Comparison of ENCODE assay signal across 14 cellular contexts in the genomic region with DNA sequence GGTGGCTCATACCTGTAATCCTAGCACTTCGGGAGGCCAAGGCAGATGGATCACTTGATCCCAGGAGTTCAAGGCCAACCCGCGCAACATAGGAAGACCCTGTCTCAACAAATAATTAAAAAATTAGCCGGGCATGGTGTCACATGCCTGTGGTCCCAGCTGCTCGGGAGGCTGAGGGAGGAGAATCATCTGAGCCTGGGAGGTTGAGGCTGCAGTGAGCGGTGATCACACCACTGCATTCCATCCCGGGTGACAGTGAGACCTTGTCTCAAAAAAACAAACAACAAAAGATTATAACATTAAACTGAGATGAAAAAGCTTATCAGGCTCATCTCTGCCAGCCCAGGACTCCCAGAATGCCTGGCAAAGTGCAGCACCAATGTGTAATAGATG. TPM values are rescaled to one million over a fixed set of nuclear protein-coding genes. Genes with fewer than 3 reads are reported as not detected.
DNase-seq lines count a peak whose midpoint lies in the region; ATAC-seq and TF ChIP-seq lines count a peak whose summit lies in the region.
"Had no signal": no experiment of that assay in that cellular context is flagged by ENCODE, and none has a peak within 500 bp of the region (broad histone marks: within the 10 kb centered on the region; RNA-seq: fewer than 3 reads in every experiment).

No MANE protein-coding gene starts in this region.

- H3K27me3 Mint-ChIP-seq in CD4-positive, alpha-beta T cell: no peaks in the 10 kb centered on the region
- no peaks in the 10 kb centered on the region for H3K27me3 Mint-ChIP-seq in activated naive CD8-positive, alpha-beta T cell treated with anti-CD3 and anti-CD28 coated beads for 36 hours
- H3K27me3 Mint-ChIP-seq in natural killer cell treated with Interleukin-12 subunit alpha and Interleukin-12 subunit beta and Interleukin-15 and Interleukin-18, amount 100 ng/mL, for 72 hours: no peaks in the 10 kb centered on the region

- peak overlapping the region; percentile 34 for H3K4me2 ChIP-seq in KMS-11

- DNase-seq in CD4-positive, alpha-beta T cell: no peak
- no peak for DNase-seq in activated naive CD8-positive, alpha-beta T cell treated with anti-CD3 and anti-CD28 coated beads for 36 hours
- no peak for DNase-seq in natural killer cell treated with Interleukin-12 subunit alpha and Interleukin-12 subunit beta and Interleukin-15 and Interleukin-18, amount 100 ng/mL, for 72 hours (ENCODE audit: low spot score)
- no peak for DNase-seq in globus pallidus (ENCODE audit: low spot score)
- no peak for DNase-seq in tibial artery
- DNase-seq: activated CD4-positive, alpha-beta T cell treated with anti-CD3 and anti-CD28 coated beads for 1 hour; mucosa of descending colon; NCI-H1105; SW 1271 had no signal

- no peak for ATAC-seq in CD4-positive, alpha-beta T cell (ENCODE audit: poor library complexity)
- ATAC-seq in natural killer cell treated with Interleukin-12 subunit alpha and Interleukin-12 subunit beta and Interleukin-15 and Interleukin-18, amount 100 ng/mL, for 72 hours: no peak
- ATAC-seq in HG03565 (IDR thresholded peaks at IDR 0.05; ENCODE audit: unreplicated experiment) (no peak), HG03469 (IDR thresholded peaks at IDR 0.05; ENCODE audit: unreplicated experiment) (no peak)

- H3K9ac ChIP-seq in KMS-11: no peak overlapping the region

- H3K4me1 Mint-ChIP-seq in CD4-positive, alpha-beta T cell (ENCODE audit: low read depth): peaks cover 51% of the 10 kb centered on the region
- H3K4me1 Mint-ChIP-seq in activated naive CD8-positive, alpha-beta T cell treated with anti-CD3 and anti-CD28 coated beads for 36 hours: peaks cover 50% of the 10 kb centered on the region
- peaks cover 24 to 41% of the 10 kb centered on the region in 2 donors for H3K4me1 Mint-ChIP-seq in natural killer cell treated with Interleukin-12 subunit alpha and Interleukin-12 subunit beta and Interleukin-15 and Interleukin-18, amount 100 ng/mL, for 72 hours (ENCODE audit: low read depth in 2 of 2)

- H3K36me3 Mint-ChIP-seq in CD4-positive, alpha-beta T cell (ENCODE audit: low read depth): peaks cover 16% of the 10 kb centered on the region
- peaks cover 3% of the 10 kb centered on the region for H3K36me3 Mint-ChIP-seq in activated naive CD8-positive, alpha-beta T cell treated with anti-CD3 and anti-CD28 coated beads for 36 hours
- no peaks in the 10 kb centered on the region for H3K36me3 Mint-ChIP-seq in natural killer cell treated with Interleukin-12 subunit alpha and Interleukin-12 subunit beta and Interleukin-15 and Interleukin-18, amount 100 ng/mL, for 72 hours

- TF ChIP-seq CTCF in CD4-positive, alpha-beta T cell (IDR thresholded peaks at IDR 0.05): no peak
- TF ChIP-seq CTCF in KMS-11 (conservative IDR thresholded peaks at IDR 0.05; ENCODE audit: low read depth, low read length) (no peak), tibial artery (IDR thresholded peaks at IDR 0.05) (no peak)

- H3K27ac ChIP-seq in CD4-positive, alpha-beta T cell (ENCODE audit: low read depth, low read length): no peak overlapping the region
- H3K27ac ChIP-seq in KMS-11 (peak overlapping the region; percentile 34; the same call in 1 of the 2 replicates), tibial artery (no peak overlapping the region)
- H3K27ac ChIP-seq: C4-2B, epithelial cell of prostate had no signal

- no peaks in the 10 kb centered on the region for H3K79me2 ChIP-seq in KMS-11 (ENCODE audit: insufficient read depth, low read depth)

- H3K27me3 ChIP-seq in CD4-positive, alpha-beta T cell (ENCODE audit: control insufficient read depth, insufficient read depth, low read length): no peaks in the 10 kb centered on the region
- H3K27me3 ChIP-seq in KMS-11 (ENCODE audit: insufficient read depth, low read depth) (no peaks in the 10 kb centered on the region), tibial artery (no peaks in the 10 kb centered on the region)

- H2AFZ ChIP-seq in KMS-11 (ENCODE audit: low read depth): no peak overlapping the region

- POLR2A ChIA-PET in CD4-positive, alpha-beta T cell (lab: Charles Lee): interaction anchor here (1.2 to 6.1 kb wide), 3 partner anchors 9 to 75 kb away, joined by 4 to 48 read pairs (median 6); partner anchors contain the start of gene REL

- H3K4me3 Mint-ChIP-seq in CD4-positive, alpha-beta T cell: peak overlapping the region; percentile 49
- peak overlapping the region; percentile 30 for H3K4me3 Mint-ChIP-seq in activated naive CD8-positive, alpha-beta T cell treated with anti-CD3 and anti-CD28 coated beads for 36 hours
- peak overlapping the region; percentile 22 for H3K4me3 Mint-ChIP-seq in natural killer cell treated with Interleukin-12 subunit alpha and Interleukin-12 subunit beta and Interleukin-15 and Interleukin-18, amount 100 ng/mL, for 72 hours

- no peak overlapping the region for H3K4me3 ChIP-seq in KMS-11 (IDR thresholded peaks at IDR 0.05; ENCODE audit: insufficient read depth, low read depth, low read length)
- no peak overlapping the region for H3K4me3 ChIP-seq in tibial artery
- H3K4me3 ChIP-seq: mucosa of descending colon had no signal

- H3K36me3 ChIP-seq in KMS-11 (ENCODE audit: insufficient read depth): no peaks in the 10 kb centered on the region
- peaks cover 0 to 23% (median 0%) of the 10 kb centered on the region in 3 donors for H3K36me3 ChIP-seq in tibial artery

- H3K9me3 Mint-ChIP-seq in CD4-positive, alpha-beta T cell: no peaks in the 10 kb centered on the region
- no peaks in the 10 kb centered on the region for H3K9me3 Mint-ChIP-seq in activated naive CD8-positive, alpha-beta T cell treated with anti-CD3 and anti-CD28 coated beads for 36 hours
- no peaks in the 10 kb centered on the region for H3K9me3 Mint-ChIP-seq in natural killer cell treated with Interleukin-12 subunit alpha and Interleukin-12 subunit beta and Interleukin-15 and Interleukin-18, amount 100 ng/mL, for 72 hours

- no peaks in the 10 kb centered on the region for H4K20me1 ChIP-seq in KMS-11 (ENCODE audit: insufficient read depth)

- intact Hi-C loops in CD4-positive, alpha-beta T cell (cut with DNase I, micrococcal nuclease): no loop called here
- intact Hi-C loops in tibial artery (cut with DNase I; ENCODE audit: low total_unique reads): no loop called here

- CTCF ChIA-PET in CD4-positive, alpha-beta T cell (lab: Charles Lee): interaction anchor here (1.1 to 4.3 kb wide), 5 partner anchors 11 to 192 kb away, joined by 3 to 25 read pairs (median 7); no protein-coding TSS in a partner anchor

- peak overlapping the region; percentile 79 for H3K27ac Mint-ChIP-seq in CD4-positive, alpha-beta T cell
- H3K27ac Mint-ChIP-seq in activated naive CD8-positive, alpha-beta T cell treated with anti-CD3 and anti-CD28 coated beads for 36 hours: peak overlapping the region; percentile 93
- H3K27ac Mint-ChIP-seq in natural killer cell treated with Interleukin-12 subunit alpha and Interleukin-12 subunit beta and Interleukin-15 and Interleukin-18, amount 100 ng/mL, for 72 hours: peak overlapping the region; percentile 55 to 77

- H3K4me1 ChIP-seq in KMS-11 (ENCODE audit: low read depth, poor library complexity, severe bottlenecking) (peaks cover 26% of the 10 kb centered on the region), tibial artery (no peaks in the 10 kb centered on the region)

- no peaks in the 10 kb centered on the region for H3K9me3 ChIP-seq in CD4-positive, alpha-beta T cell (ENCODE audit: control insufficient read depth, low read length)
- H3K9me3 ChIP-seq in tibial artery: no peaks in the 10 kb centered on the region
- H3K9me3 ChIP-seq: mucosa of descending colon had no signal

RNA-seq across cellular contexts. Expression of gene PAPOLG, which starts 50.5 kb away (rescaled TPM):
- 10 to 100 TPM; 18.2 to 19.9 TPM for total RNA-seq in CD4-positive, alpha-beta T cell
- total RNA-seq in activated naive CD8-positive, alpha-beta T cell treated with anti-CD3 and anti-CD28 coated beads for 36 hours: 10 to 100 TPM; 12.5 to 14.6 TPM
- total RNA-seq in natural killer cell treated with Interleukin-12 subunit alpha and Interleukin-12 subunit beta and Interleukin-15 and Interleukin-18, amount 100 ng/mL, for 72 hours: 10 to 100 TPM; 17.3 to 19.8 TPM
